9 cellular contexts compared by ENCODE assay signal in genomic region chr2:197710424-197711042, GRCh38. TPM values are rescaled to one million over a fixed set of nuclear protein-coding genes. Genes with fewer than 3 reads are reported as not detected.
DNase-seq lines count a peak whose midpoint lies in the region; ATAC-seq, FAIRE-seq and TF ChIP-seq lines count a peak whose summit lies in the region.
"Had no signal": no experiment of that assay in that cellular context is flagged by ENCODE, and none has a peak within 500 bp of the region (broad histone marks: within the 10 kb centered on the region; RNA-seq: fewer than 3 reads in every experiment).

No MANE protein-coding gene starts in this region.

- no peak overlapping the region for H3K27ac ChIP-seq in OCI-LY3 (ENCODE audit: low read length)
- no peak overlapping the region for H3K27ac ChIP-seq in prostate gland
- no peak overlapping the region for H3K27ac ChIP-seq in colonic mucosa

- peak; percentile 89 for FAIRE-seq in GM19239 (lab: Jason Lieb, UNC)
- FAIRE-seq: astrocyte had no signal

- intact Hi-C loops in prostate gland (cut with DNase I) (no loop called here), colonic mucosa (cut with DNase I) (no loop called here)

- peaks cover 37% of the 10 kb centered on the region for H4K20me1 ChIP-seq in OCI-LY3 (ENCODE audit: insufficient read depth, low read length)

- TF ChIP-seq CTCF in GM12865 (IDR thresholded peaks at IDR 0.05; ENCODE audit: insufficient read depth, low read depth, low read length, missing control alignments) (no peak), OCI-LY3 (IDR thresholded peaks at IDR 0.05; ENCODE audit: low read depth, low read length) (no peak), prostate gland (IDR thresholded peaks at IDR 0.05) (no peak), colonic mucosa (IDR thresholded peaks at IDR 0.05) (no peak)

- H3K9me3 ChIP-seq in OCI-LY3 (ENCODE audit: insufficient read depth, low read length): no peaks in the 10 kb centered on the region
- no peaks in the 10 kb centered on the region for H3K9me3 ChIP-seq in prostate gland
- no peaks in the 10 kb centered on the region for H3K9me3 ChIP-seq in colonic mucosa

- H3K4me3 ChIP-seq in GM12865 (ENCODE audit: low read depth, low read length) (no peak overlapping the region), OCI-LY3 (ENCODE audit: low read length) (no peak overlapping the region), prostate gland (no peak overlapping the region), colonic mucosa (no peak overlapping the region)

- H3K27me3 ChIP-seq in OCI-LY3 (ENCODE audit: low read depth, low read length): no peaks in the 10 kb centered on the region
- no peaks in the 10 kb centered on the region for H3K27me3 ChIP-seq in prostate gland (replicated peaks; ENCODE audit: insufficient read depth)
- no peaks in the 10 kb centered on the region for H3K27me3 ChIP-seq in colonic mucosa

- peaks cover 73% of the 10 kb centered on the region for H3K79me2 ChIP-seq in OCI-LY3 (ENCODE audit: low read length)

- no peak for TF ChIP-seq POLR2A in prostate gland (IDR thresholded peaks at IDR 0.05)

- H3K9ac ChIP-seq in OCI-LY3 (ENCODE audit: low read length) (no peak overlapping the region), colonic mucosa (ENCODE audit: low read depth in 2 of 2, low read length in 2 of 2) (no peak overlapping the region)

- H3K36me3 ChIP-seq in OCI-LY3 (replicated peaks; ENCODE audit: low read depth, low read length) (peaks cover 18% of the 10 kb centered on the region), prostate gland (no peaks in the 10 kb centered on the region), colonic mucosa (no peaks in the 10 kb centered on the region)

- DNase-seq in GM12865 (ENCODE audit: low read depth): peak; percentile 77
- peak; percentile 52 for DNase-seq in GM19239 (ENCODE audit: insufficient read length, low spot score)
- DNase-seq in prostate gland (ENCODE audit: low spot score): no peak
- DNase-seq in effector CD4-positive, alpha-beta T cell: no peak
- no peak for DNase-seq in colonic mucosa
- DNase-seq in 8988T: no peak

- peak; percentile 90 for ATAC-seq in HG02938 (IDR thresholded peaks at IDR 0.05; ENCODE audit: unreplicated experiment)

- no peak overlapping the region for H2AFZ ChIP-seq in OCI-LY3 (ENCODE audit: low read depth, low read length)

- peak overlapping the region; percentile 29 for H3K4me2 ChIP-seq in OCI-LY3 (ENCODE audit: low read length)

- H3K4me1 ChIP-seq in OCI-LY3 (ENCODE audit: low read length): peaks cover 38% of the 10 kb centered on the region
- peaks cover 9% of the 10 kb centered on the region for H3K4me1 ChIP-seq in prostate gland (replicated peaks)
- peaks cover 5% of the 10 kb centered on the region for H3K4me1 ChIP-seq in colonic mucosa

RNA-seq across cellular contexts. Expression of gene MARS2, which starts 5.4 kb away (rescaled TPM):
- total RNA-seq in prostate gland (1 to 10 TPM; 5.9 to 6.9 TPM), colonic mucosa (10 to 100 TPM in 1 of 2 donors, 1 to 10 TPM in 1; 8.3 to 17.0 TPM)

RNA-seq across cellular contexts. Expression of gene RFTN2, which starts 35.1 kb away (rescaled TPM):
- total RNA-seq in prostate gland: 10 to 100 TPM in 1 of 2 donors, 1 to 10 TPM in 1; 2.3 to 17.5 TPM
- 1 to 10 TPM in 1 of 2 donors, under 1 TPM in 1; 0.49 to 2.2 TPM for total RNA-seq in colonic mucosa

Comparison
In these comparisons a context has a peak if more than half of its experiments do, and no peak if none do; other contexts are left out.
1. DNase-seq: peak in GM12865 (single experiment) and GM19239 (single experiment); none in prostate gland (single experiment), effector CD4-positive, alpha-beta T cell (single experiment), colonic mucosa (single experiment) and 8988T (single experiment).